Comparison of ENCODE assay signal across 7 cellular contexts in the genomic region with DNA sequence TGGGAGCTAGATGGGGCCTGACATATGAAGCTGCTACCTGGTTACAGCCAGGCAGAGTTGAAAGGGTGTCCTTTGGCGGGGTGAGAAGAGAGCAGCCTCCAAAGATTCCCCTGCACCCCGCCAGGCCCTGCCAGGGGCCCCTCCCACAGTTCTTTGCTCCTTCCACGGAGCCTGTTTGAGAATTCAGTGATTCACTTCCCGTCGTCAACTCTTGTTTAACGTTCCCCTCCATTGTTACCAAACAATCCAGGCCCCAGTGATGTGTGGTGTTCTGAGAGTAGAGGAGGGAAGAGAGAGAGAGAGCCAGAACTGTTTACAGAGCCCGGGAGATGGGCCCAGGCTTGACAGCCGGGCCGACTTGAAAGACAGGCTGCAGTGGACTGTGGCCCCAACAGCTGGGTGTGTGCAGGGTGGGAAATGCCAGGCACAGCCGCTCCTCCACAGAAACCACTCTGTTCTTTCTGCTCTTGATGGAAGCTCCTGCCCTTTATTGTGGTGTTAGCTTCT.
A peak's percentile ranks its signal among the peaks of the same experiment; 100 is the strongest.
DNase-seq lines count a peak whose midpoint lies in the region; ATAC-seq and TF ChIP-seq lines count a peak whose summit lies in the region.

No MANE protein-coding gene starts in this region.

- peaks cover 52 to 81% (median 73%) of the 10 kb centered on the region in 3 donors for H3K4me1 Mint-ChIP-seq in IgD-negative memory B cell
- peaks cover 54% of the 10 kb centered on the region for H3K4me1 Mint-ChIP-seq in progenitor cell of endocrine pancreas (ENCODE audit: low read depth)

- H3K27ac Mint-ChIP-seq in IgD-negative memory B cell (peak overlapping the region in 2 of 3 donors; percentile 81 to 89), progenitor cell of endocrine pancreas (peak overlapping the region; percentile 58)

- H3K36me3 Mint-ChIP-seq in IgD-negative memory B cell (no peaks in the 10 kb centered on the region), progenitor cell of endocrine pancreas (ENCODE audit: insufficient read depth) (no peaks in the 10 kb centered on the region)

- H3K9me3 Mint-ChIP-seq in IgD-negative memory B cell (no peaks in the 10 kb centered on the region), progenitor cell of endocrine pancreas (ENCODE audit: low read depth) (no peaks in the 10 kb centered on the region)

- TF ChIP-seq CTCF in foreskin keratinocyte (conservative IDR thresholded peaks at IDR 0.05) (no peak), progenitor cell of endocrine pancreas (IDR thresholded peaks at IDR 0.05; ENCODE audit: unreplicated experiment) (no peak)

- DNase-seq in activated CD4-positive, alpha-beta T cell treated with anti-CD3 and anti-CD28 coated beads, Interleukin-2, amount 50 U/mL, for 48 hours, result peak; percentile 44 to 56
- DNase-seq in foreskin keratinocyte (peak; percentile 95), progenitor cell of endocrine pancreas (ENCODE audit: low spot score, unreplicated experiment) (no peak), SK-N-DZ (ENCODE audit: low spot score) (no peak), GF-D8 (lab: John Stamatoyannopoulos, UW) (no peak)

- peak overlapping the region; percentile 81 for H3K27ac ChIP-seq in foreskin keratinocyte

- H3K4me3 Mint-ChIP-seq in IgD-negative memory B cell, result no peak overlapping the region
- no peak overlapping the region for H3K4me3 Mint-ChIP-seq in progenitor cell of endocrine pancreas (ENCODE audit: low read depth)

- ATAC-seq in foreskin keratinocyte (peak; percentile 77), HG02642 (IDR thresholded peaks at IDR 0.05; ENCODE audit: poor library complexity, unreplicated experiment) (no peak)

- H3K27me3 Mint-ChIP-seq in IgD-negative memory B cell, result no peaks in the 10 kb centered on the region
- no peaks in the 10 kb centered on the region for H3K27me3 Mint-ChIP-seq in progenitor cell of endocrine pancreas

- peaks cover 79% of the 10 kb centered on the region for H3K4me1 ChIP-seq in foreskin keratinocyte

- H3K27me3 ChIP-seq in foreskin keratinocyte, result no peaks in the 10 kb centered on the region

Comparison
In these comparisons a context has a peak if more than half of its experiments do, and no peak if none do; other contexts are left out.
1. DNase-seq: peak in activated CD4-positive, alpha-beta T cell treated with anti-CD3 and anti-CD28 coated beads, Interleukin-2, amount 50 U/mL, for 48 hours (2 of 2) and foreskin keratinocyte (2 of 2); none in progenitor cell of endocrine pancreas (single experiment), SK-N-DZ (single experiment) and GF-D8 (single experiment).